Comparison of ENCODE assay signal across 1 cellular context in the genomic region with DNA sequence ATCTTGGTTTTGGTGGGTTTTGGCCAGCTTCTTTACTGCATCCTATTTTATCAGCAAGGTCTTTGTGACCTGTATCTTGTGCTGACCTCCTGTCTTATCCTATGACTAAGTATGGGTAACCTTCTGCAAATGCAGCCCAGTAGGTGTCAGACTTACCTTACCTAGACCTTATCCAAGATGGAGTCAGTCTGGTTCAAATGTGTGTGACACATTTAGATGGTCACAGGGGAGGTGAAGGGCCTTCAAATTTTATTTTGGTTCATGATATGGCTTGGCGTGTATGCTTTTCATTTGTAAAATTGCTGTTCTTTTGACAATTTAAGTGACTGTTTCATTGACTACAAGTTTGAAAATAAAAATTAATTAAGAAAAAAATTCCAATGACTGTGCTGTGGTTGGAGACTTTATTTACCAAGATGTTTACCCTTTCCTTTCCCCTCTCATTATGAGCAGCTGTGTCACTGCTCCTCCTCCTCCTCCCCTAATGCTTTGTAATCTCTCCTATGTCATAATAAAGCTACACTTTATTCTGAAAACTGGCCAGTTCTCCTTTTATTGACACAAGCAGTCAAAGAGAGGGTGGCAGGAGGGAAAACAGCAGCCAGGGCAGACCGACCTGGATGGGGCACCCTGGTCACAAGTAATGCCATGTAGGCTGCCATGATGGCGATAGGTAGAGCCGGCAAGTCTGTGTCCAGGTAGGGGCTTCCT.
TF ChIP-seq lines count a peak whose summit lies in the region.

No MANE protein-coding gene starts in this region.

TF ChIP-seq in H1, 55 proteins besides CTCF, POLR2A, EP300 and RAD21 (continued from another document):
- TF ChIP-seq, protein P1, sequence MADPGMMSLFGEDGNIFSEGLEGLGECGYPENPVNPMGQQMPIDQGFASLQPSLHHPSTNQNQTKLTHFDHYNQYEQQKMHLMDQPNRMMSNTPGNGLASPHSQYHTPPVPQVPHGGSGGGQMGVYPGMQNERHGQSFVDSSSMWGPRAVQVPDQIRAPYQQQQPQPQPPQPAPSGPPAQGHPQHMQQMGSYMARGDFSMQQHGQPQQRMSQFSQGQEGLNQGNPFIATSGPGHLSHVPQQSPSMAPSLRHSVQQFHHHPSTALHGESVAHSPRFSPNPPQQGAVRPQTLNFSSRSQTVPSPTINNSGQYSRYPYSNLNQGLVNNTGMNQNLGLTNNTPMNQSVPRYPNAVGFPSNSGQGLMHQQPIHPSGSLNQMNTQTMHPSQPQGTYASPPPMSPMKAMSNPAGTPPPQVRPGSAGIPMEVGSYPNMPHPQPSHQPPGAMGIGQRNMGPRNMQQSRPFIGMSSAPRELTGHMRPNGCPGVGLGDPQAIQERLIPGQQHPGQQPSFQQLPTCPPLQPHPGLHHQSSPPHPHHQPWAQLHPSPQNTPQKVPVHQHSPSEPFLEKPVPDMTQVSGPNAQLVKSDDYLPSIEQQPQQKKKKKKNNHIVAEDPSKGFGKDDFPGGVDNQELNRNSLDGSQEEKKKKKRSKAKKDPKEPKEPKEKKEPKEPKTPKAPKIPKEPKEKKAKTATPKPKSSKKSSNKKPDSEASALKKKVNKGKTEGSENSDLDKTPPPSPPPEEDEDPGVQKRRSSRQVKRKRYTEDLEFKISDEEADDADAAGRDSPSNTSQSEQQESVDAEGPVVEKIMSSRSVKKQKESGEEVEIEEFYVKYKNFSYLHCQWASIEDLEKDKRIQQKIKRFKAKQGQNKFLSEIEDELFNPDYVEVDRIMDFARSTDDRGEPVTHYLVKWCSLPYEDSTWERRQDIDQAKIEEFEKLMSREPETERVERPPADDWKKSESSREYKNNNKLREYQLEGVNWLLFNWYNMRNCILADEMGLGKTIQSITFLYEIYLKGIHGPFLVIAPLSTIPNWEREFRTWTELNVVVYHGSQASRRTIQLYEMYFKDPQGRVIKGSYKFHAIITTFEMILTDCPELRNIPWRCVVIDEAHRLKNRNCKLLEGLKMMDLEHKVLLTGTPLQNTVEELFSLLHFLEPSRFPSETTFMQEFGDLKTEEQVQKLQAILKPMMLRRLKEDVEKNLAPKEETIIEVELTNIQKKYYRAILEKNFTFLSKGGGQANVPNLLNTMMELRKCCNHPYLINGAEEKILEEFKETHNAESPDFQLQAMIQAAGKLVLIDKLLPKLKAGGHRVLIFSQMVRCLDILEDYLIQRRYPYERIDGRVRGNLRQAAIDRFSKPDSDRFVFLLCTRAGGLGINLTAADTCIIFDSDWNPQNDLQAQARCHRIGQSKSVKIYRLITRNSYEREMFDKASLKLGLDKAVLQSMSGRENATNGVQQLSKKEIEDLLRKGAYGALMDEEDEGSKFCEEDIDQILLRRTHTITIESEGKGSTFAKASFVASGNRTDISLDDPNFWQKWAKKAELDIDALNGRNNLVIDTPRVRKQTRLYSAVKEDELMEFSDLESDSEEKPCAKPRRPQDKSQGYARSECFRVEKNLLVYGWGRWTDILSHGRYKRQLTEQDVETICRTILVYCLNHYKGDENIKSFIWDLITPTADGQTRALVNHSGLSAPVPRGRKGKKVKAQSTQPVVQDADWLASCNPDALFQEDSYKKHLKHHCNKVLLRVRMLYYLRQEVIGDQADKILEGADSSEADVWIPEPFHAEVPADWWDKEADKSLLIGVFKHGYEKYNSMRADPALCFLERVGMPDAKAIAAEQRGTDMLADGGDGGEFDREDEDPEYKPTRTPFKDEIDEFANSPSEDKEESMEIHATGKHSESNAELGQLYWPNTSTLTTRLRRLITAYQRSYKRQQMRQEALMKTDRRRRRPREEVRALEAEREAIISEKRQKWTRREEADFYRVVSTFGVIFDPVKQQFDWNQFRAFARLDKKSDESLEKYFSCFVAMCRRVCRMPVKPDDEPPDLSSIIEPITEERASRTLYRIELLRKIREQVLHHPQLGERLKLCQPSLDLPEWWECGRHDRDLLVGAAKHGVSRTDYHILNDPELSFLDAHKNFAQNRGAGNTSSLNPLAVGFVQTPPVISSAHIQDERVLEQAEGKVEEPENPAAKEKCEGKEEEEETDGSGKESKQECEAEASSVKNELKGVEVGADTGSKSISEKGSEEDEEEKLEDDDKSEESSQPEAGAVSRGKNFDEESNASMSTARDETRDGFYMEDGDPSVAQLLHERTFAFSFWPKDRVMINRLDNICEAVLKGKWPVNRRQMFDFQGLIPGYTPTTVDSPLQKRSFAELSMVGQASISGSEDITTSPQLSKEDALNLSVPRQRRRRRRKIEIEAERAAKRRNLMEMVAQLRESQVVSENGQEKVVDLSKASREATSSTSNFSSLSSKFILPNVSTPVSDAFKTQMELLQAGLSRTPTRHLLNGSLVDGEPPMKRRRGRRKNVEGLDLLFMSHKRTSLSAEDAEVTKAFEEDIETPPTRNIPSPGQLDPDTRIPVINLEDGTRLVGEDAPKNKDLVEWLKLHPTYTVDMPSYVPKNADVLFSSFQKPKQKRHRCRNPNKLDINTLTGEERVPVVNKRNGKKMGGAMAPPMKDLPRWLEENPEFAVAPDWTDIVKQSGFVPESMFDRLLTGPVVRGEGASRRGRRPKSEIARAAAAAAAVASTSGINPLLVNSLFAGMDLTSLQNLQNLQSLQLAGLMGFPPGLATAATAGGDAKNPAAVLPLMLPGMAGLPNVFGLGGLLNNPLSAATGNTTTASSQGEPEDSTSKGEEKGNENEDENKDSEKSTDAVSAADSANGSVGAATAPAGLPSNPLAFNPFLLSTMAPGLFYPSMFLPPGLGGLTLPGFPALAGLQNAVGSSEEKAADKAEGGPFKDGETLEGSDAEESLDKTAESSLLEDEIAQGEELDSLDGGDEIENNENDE (IDR thresholded peaks at IDR 0.05; ENCODE audit: insufficient replicate concordance, low read length), result no peak
